Comparison of ENCODE assay signal across 8 cellular contexts in genomic region chr6:69732640-69733039, GRCh38.
DNase-seq lines count a peak whose midpoint lies in the region; ATAC-seq and TF ChIP-seq lines count a peak whose summit lies in the region.

No MANE protein-coding gene starts in this region.

- peak; percentile 29 for TF ChIP-seq CTCF in GM12873 (IDR thresholded peaks at IDR 0.05; ENCODE audit: insufficient read depth, low read depth, low read length, missing control alignments)
- TF ChIP-seq CTCF in right lobe of liver (IDR thresholded peaks at IDR 0.05) = peak in 3 of 4 donors; percentile 14 to 27 (median 23)

- no peak overlapping the region for H3K27ac ChIP-seq in right lobe of liver

- 52% methylated on average over 2 of the region's 2 CpGs for WGBS in right lobe of liver (ENCODE audit: insufficient coverage, low coverage, low lambda C conversion rate, missing lambda C conversion rate)

- intact Hi-C loops in right lobe of liver (cut with DNase I) = no loop called here

- DNase-seq in OCI-M1 (lab: John Stamatoyannopoulos, UW) (peak; percentile 77), right lobe of liver (no peak), NCI-H1436 treated with DMSO at 0.1 percent for 48 hours (lab: John Stamatoyannopoulos, UW) (no peak), SIG-M5 treated with dmso at 0.1 percent for 504 hours (lab: John Stamatoyannopoulos, UW; ENCODE audit: unreplicated experiment) (no peak), C1 segment of cervical spinal cord (lab: John Stamatoyannopoulos, UW) (no peak)
- no peak for DNase-seq in stimulated activated naive CD4-positive, alpha-beta T cell treated with Interleukin-2 at 50 U/mL for 16 hours (lab: John Stamatoyannopoulos, UW)

- no peaks in the 10 kb centered on the region for H3K9me3 ChIP-seq in right lobe of liver

- peaks cover 0 to 6% (median 0%) of the 10 kb centered on the region in 4 donors for H3K36me3 ChIP-seq in right lobe of liver

- no peak overlapping the region for H3K4me3 ChIP-seq in right lobe of liver

- ATAC-seq in HG02610 (IDR thresholded peaks at IDR 0.05; ENCODE audit: unreplicated experiment) (peak; percentile 74), right lobe of liver (peak; percentile 44 to 68 (median 56))

- peaks cover 0 to 8% (median 0%) of the 10 kb centered on the region in 4 donors for H3K4me1 ChIP-seq in right lobe of liver

- H3K27me3 ChIP-seq in right lobe of liver = no peaks in the 10 kb centered on the region

- no peak for TF ChIP-seq POLR2A in right lobe of liver (IDR thresholded peaks at IDR 0.05)
